In the genomic region with DNA sequence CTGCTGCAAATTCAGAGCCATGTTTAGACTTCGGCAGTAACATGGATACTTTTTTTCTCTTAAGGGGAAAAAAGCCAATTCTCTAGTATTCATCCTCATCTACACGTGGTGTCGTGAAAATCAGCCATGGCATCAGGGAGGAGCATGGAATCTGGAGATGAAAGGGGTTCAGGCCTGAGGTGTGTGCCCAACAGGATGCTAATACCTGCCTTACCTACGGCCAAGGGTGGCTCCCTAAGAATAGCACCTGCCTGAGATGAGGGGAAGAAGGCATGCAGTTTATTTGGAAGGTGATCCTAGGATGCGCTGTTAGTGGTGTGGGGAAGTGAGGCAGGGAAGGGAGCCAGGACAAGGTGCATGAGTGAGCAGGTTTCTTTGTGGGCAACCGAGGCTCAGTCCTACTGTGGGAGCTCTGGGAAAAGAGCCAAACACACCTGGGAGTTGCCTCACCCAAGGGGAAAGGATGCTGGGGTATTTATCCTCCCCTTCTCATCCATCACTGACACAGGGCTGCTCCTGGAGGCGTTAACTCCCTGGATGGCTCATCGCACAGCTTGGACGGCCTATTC, we compare ENCODE assay signal across 14 cellular contexts.
A peak's percentile ranks its signal among the peaks of the same experiment; 100 is the strongest.
DNase-seq lines count a peak whose midpoint lies in the region; ATAC-seq and TF ChIP-seq lines count a peak whose summit lies in the region.
"Had no signal": no experiment of that assay in that cellular context is flagged by ENCODE, and none has a peak within 500 bp of the region (broad histone marks: within the 10 kb centered on the region; RNA-seq: fewer than 3 reads in every experiment).

No MANE protein-coding gene starts in this region.

- no peaks in the 10 kb centered on the region for H3K27me3 ChIP-seq in GM23338 (ENCODE audit: insufficient read depth)

- H3K4me3 ChIP-seq in GM23338, result no peak overlapping the region
- H3K4me3 ChIP-seq: GM12878 had no signal

- H3F3A ChIP-seq in GM23338 (replicated peaks; ENCODE audit: low read depth), result no peaks in the 10 kb centered on the region

- no peaks in the 10 kb centered on the region for H3K36me3 Mint-ChIP-seq in GM23338 (ENCODE audit: low read depth)
- peaks cover 9% of the 10 kb centered on the region for H3K36me3 Mint-ChIP-seq in glutamatergic neuron (ENCODE audit: unreplicated experiment)
- no peaks in the 10 kb centered on the region for H3K36me3 Mint-ChIP-seq in immature natural killer cell
- H3K36me3 Mint-ChIP-seq: CD14-positive monocyte; CD8-positive, alpha-beta T cell had no signal

- H3K27me3 Mint-ChIP-seq in GM23338 (ENCODE audit: insufficient read depth, low read depth, poor library complexity) (peaks cover 2% of the 10 kb centered on the region), glutamatergic neuron (ENCODE audit: unreplicated experiment) (peaks cover 8% of the 10 kb centered on the region), immature natural killer cell (ENCODE audit: low read depth in 3 of 3) (peaks cover 0 to 9% (median 5%) of the 10 kb centered on the region in 3 donors)

- H3K27ac Mint-ChIP-seq in GM23338 (no peak overlapping the region), glutamatergic neuron (ENCODE audit: unreplicated experiment) (peak overlapping the region; percentile 84), immature natural killer cell (no peak overlapping the region)
- H3K27ac Mint-ChIP-seq: CD8-positive, alpha-beta T cell had no signal

- H3K9me2 ChIP-seq in GM23338 (ENCODE audit: insufficient read depth), result 0 out of 2 replicates have a peak, but pooled peaks cover 3% of the 10 kb centered on the region

- no peaks in the 10 kb centered on the region for H3K79me2 ChIP-seq in GM23338 (replicated peaks; ENCODE audit: insufficient read depth)

- H3K27ac ChIP-seq in GM23338 (ENCODE audit: low read depth) (no peak overlapping the region), angular gyrus (ENCODE audit: low read depth, low read length) (peak overlapping the region; percentile 41)
- H3K27ac ChIP-seq: 22Rv1 had no signal

- no peaks in the 10 kb centered on the region for H3K36me3 ChIP-seq in GM23338 (ENCODE audit: insufficient read depth)

- no peak overlapping the region for H3K4me3 Mint-ChIP-seq in GM23338
- no peak overlapping the region for H3K4me3 Mint-ChIP-seq in glutamatergic neuron (ENCODE audit: unreplicated experiment)
- H3K4me3 Mint-ChIP-seq in immature natural killer cell, result no peak overlapping the region
- H3K4me3 Mint-ChIP-seq: CD14-positive monocyte; CD8-positive, alpha-beta T cell had no signal

- H3K4me1 Mint-ChIP-seq in GM23338 (peaks cover 18% of the 10 kb centered on the region), glutamatergic neuron (ENCODE audit: low read depth, unreplicated experiment) (peaks cover 40% of the 10 kb centered on the region), immature natural killer cell (no peaks in the 10 kb centered on the region)
- H3K4me1 Mint-ChIP-seq: CD14-positive monocyte had no signal

- TF ChIP-seq CTCF in GM23338 (conservative IDR thresholded peaks at IDR 0.05; ENCODE audit: low read depth in 2 of 2) (no peak), glutamatergic neuron (IDR thresholded peaks at IDR 0.05; ENCODE audit: partially characterized antibody, unreplicated experiment) (no peak)

- no peak overlapping the region for H2AFZ ChIP-seq in GM23338

- H3K4me2 ChIP-seq in GM23338, result 0 out of 2 replicates have a peak overlapping the region, but pooled peaks have one; percentile 0

- DNase-seq in DMS 273 (lab: John Stamatoyannopoulos, UW; ENCODE audit: unreplicated experiment), result peak; percentile 40
- DNase-seq in DMS 273 treated with DMSO at 0.1 percent for 48 hours (lab: John Stamatoyannopoulos, UW), result no peak
- DNase-seq in GM23338 (ENCODE audit: low spot score), result peak; percentile 14
- no peak for DNase-seq in glutamatergic neuron
- DNase-seq in immature natural killer cell, result no peak
- DNase-seq in NCI-H1436 treated with DMSO at 0.1 percent for 48 hours (lab: John Stamatoyannopoulos, UW), result no peak
- DNase-seq: CD8-positive, alpha-beta T cell; DMS53; H7 had no signal

- peaks cover 22% of the 10 kb centered on the region for H3K4me1 ChIP-seq in GM23338 (ENCODE audit: insufficient read depth)

- no peaks in the 10 kb centered on the region for H3K9me3 Mint-ChIP-seq in GM23338
- H3K9me3 Mint-ChIP-seq in glutamatergic neuron (ENCODE audit: unreplicated experiment), result no peaks in the 10 kb centered on the region
- H3K9me3 Mint-ChIP-seq in immature natural killer cell, result no peaks in the 10 kb centered on the region
- H3K9me3 Mint-ChIP-seq: CD14-positive monocyte; CD8-positive, alpha-beta T cell had no signal

- ATAC-seq in GM23338, result peak; percentile 58; the same call in 2 of the 3 replicates
- ATAC-seq in HG02840 (IDR thresholded peaks at IDR 0.05; ENCODE audit: low FRiP score, unreplicated experiment), result no peak
- ATAC-seq: CD8-positive, alpha-beta T cell; GM12878 had no signal

- H4K20me1 ChIP-seq in GM23338 (replicated peaks; ENCODE audit: insufficient read depth), result no peaks in the 10 kb centered on the region

TF ChIP-seq in GM23338, 12 proteins besides CTCF, POLR2A, EP300 and RAD21 (continues in another document):
- no peak for TF ChIP-seq EZH2 (IDR thresholded peaks at IDR 0.05; ENCODE audit: low read depth, unreplicated experiment)
- no peak for TF ChIP-seq EZH2phosphoT487 (IDR thresholded peaks at IDR 0.05; ENCODE audit: unreplicated experiment)
- no peak for TF ChIP-seq ZNF114 (CRISPR knock-in tag; IDR thresholded peaks at IDR 0.05)
- no peak for TF ChIP-seq ZNF331 (CRISPR knock-in tag; IDR thresholded peaks at IDR 0.05; ENCODE audit: low read depth)
- TF ChIP-seq STAT1 (IDR thresholded peaks at IDR 0.05; ENCODE audit: unreplicated experiment), result no peak
- TF ChIP-seq, protein P1, sequence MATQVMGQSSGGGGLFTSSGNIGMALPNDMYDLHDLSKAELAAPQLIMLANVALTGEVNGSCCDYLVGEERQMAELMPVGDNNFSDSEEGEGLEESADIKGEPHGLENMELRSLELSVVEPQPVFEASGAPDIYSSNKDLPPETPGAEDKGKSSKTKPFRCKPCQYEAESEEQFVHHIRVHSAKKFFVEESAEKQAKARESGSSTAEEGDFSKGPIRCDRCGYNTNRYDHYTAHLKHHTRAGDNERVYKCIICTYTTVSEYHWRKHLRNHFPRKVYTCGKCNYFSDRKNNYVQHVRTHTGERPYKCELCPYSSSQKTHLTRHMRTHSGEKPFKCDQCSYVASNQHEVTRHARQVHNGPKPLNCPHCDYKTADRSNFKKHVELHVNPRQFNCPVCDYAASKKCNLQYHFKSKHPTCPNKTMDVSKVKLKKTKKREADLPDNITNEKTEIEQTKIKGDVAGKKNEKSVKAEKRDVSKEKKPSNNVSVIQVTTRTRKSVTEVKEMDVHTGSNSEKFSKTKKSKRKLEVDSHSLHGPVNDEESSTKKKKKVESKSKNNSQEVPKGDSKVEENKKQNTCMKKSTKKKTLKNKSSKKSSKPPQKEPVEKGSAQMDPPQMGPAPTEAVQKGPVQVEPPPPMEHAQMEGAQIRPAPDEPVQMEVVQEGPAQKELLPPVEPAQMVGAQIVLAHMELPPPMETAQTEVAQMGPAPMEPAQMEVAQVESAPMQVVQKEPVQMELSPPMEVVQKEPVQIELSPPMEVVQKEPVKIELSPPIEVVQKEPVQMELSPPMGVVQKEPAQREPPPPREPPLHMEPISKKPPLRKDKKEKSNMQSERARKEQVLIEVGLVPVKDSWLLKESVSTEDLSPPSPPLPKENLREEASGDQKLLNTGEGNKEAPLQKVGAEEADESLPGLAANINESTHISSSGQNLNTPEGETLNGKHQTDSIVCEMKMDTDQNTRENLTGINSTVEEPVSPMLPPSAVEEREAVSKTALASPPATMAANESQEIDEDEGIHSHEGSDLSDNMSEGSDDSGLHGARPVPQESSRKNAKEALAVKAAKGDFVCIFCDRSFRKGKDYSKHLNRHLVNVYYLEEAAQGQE (IDR thresholded peaks at IDR 0.05; ENCODE audit: unreplicated experiment), result no peak
- no peak for TF ChIP-seq POLR2AphosphoS5 (IDR thresholded peaks at IDR 0.05; ENCODE audit: low read depth)
- TF ChIP-seq, protein P2, sequence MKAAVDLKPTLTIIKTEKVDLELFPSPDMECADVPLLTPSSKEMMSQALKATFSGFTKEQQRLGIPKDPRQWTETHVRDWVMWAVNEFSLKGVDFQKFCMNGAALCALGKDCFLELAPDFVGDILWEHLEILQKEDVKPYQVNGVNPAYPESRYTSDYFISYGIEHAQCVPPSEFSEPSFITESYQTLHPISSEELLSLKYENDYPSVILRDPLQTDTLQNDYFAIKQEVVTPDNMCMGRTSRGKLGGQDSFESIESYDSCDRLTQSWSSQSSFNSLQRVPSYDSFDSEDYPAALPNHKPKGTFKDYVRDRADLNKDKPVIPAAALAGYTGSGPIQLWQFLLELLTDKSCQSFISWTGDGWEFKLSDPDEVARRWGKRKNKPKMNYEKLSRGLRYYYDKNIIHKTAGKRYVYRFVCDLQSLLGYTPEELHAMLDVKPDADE (IDR thresholded peaks at IDR 0.05), result no peak
- no peak for TF ChIP-seq CREB1 (CRISPR knock-in tag; IDR thresholded peaks at IDR 0.05; ENCODE audit: low read depth)

Comparison
In these comparisons a context has a peak if more than half of its experiments do, and no peak if none do; other contexts are left out.
1. DNase-seq: peak in DMS 273 (single experiment) and GM23338 (single experiment); none in DMS 273 treated with DMSO at 0.1 percent for 48 hours (single experiment), glutamatergic neuron (single experiment), immature natural killer cell (0 of 3) and NCI-H1436 treated with DMSO at 0.1 percent for 48 hours (single experiment).